ENCODE assay signal across 17 cellular contexts in the genomic region with DNA sequence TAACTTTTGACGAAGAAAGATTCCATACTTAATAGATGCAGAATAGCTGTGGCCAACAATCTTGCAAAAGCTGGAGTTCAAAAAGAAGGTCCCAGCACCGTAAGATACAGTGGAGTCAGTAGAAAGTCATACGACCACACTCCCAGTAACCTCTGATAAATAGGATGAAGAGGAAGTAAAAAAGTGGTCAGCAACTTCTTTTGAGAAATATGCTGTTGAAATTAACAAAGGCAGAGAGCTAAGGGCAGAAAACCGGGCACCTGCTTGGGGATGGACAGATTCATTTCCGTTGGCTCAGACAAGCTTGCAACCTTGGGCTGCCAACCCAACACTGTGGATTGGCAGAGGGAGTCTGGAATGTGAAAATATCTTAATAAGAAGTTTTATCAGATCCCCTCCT. TPM values are rescaled to one million over a fixed set of nuclear protein-coding genes. Genes with fewer than 3 reads are reported as not detected.
DNase-seq lines count a peak whose midpoint lies in the region; ATAC-seq, FAIRE-seq and TF ChIP-seq lines count a peak whose summit lies in the region.
"Had no signal": no experiment of that assay in that cellular context is flagged by ENCODE, and none has a peak within 500 bp of the region (broad histone marks: within the 10 kb centered on the region; RNA-seq: fewer than 3 reads in every experiment).

No MANE protein-coding gene starts in this region.

- ATAC-seq in K562 (no peak; the same call in 2 of the 3 replicates), GM21717 (IDR thresholded peaks at IDR 0.05; ENCODE audit: unreplicated experiment) (no peak)

- WGBS in K562 (ENCODE audit: insufficient coverage, low coverage, missing lambda C conversion rate): 23% methylated on average over 5 of the region's 5 CpGs

- CTCF ChIA-PET in CD8-positive, alpha-beta memory T cell (lab: Charles Lee): no interaction called here
- CTCF ChIA-PET in K562 (lab: Yijun Ruan, JAX; ENCODE audit: low intra/inter-chr PET ratio): no interaction called here

- no TSS peak for BruUV-seq in K562 (replicated peaks; lab: Mats Ljungman, UMichigan)

- no peaks in the 10 kb centered on the region for H3K9me3 Mint-ChIP-seq in CD8-positive, alpha-beta memory T cell

- H3K27me3 ChIP-seq in CD8-positive, alpha-beta memory T cell (ENCODE audit: insufficient read depth, low read length, poor library complexity, severe bottlenecking): no peaks in the 10 kb centered on the region
- H3K27me3 ChIP-seq in K562 (ENCODE audit: control insufficient read depth in 2 of 2, insufficient read depth in 2 of 2, low read length in 2 of 2): no peaks in the 10 kb centered on the region
- H3K27me3 ChIP-seq: Peyer's patch, right lobe of liver had no signal

- H3K9ac ChIP-seq in K562 (ENCODE audit: insufficient read depth in 1 of 2, low read depth in 2 of 2, low read length in 2 of 2): no peak overlapping the region

- peak overlapping the region; percentile 15 for H3K4me3 ChIP-seq in CD8-positive, alpha-beta memory T cell (ENCODE audit: low read length)
- H3K4me3 ChIP-seq in K562: no peak overlapping the region
- H3K4me3 ChIP-seq: Peyer's patch, right lobe of liver had no signal

- no peak for TF ChIP-seq POLR2A in K562 (conservative IDR thresholded peaks at IDR 0.05)

- intact Hi-C loops in K562 (cut with micrococcal nuclease): no loop called here

- TF ChIP-seq CTCF in K562 (IDR thresholded peaks at IDR 0.05 in 2 of 3, conservative IDR thresholded peaks at IDR 0.05 in 1 of 3; ENCODE audit: insufficient read depth in 2 of 3, low read depth in 1 of 3, low read length in 3 of 3): no peak
- no peak for TF ChIP-seq CTCF in GM13976 (IDR thresholded peaks at IDR 0.05; ENCODE audit: borderline replicate concordance, control extremely low read depth, extremely low read depth, insufficient read depth, missing control alignments)

- DNase-seq in AML-193 (lab: John Stamatoyannopoulos, UW) (peak; percentile 83 to 92), OCI-M1 (lab: John Stamatoyannopoulos, UW) (peak; percentile 63), K562 (ENCODE audit: extremely low read depth in 1 of 4, low spot score in 3 of 4) (no peak), ecto neural progenitor cell (ENCODE audit: low spot score) (no peak), GM13976 (ENCODE audit: low spot score) (no peak)
- no peak for DNase-seq in CD8-positive, alpha-beta memory T cell
- DNase-seq in activated CD8-positive, alpha-beta memory T cell treated with anti-CD3 and anti-CD28 coated beads, Interleukin-2, amount 50 U/mL, for 48 hours: no peak
- DNase-seq: effector memory CD4-positive, alpha-beta T cell; GDM1; NCI-H1048; NCI-H2081; Peyer's patch; right lobe of liver; stimulated activated CD4-positive, alpha-beta T cell treated with anti-CD3 and anti-CD28 coated beads, Interleukin-2, amount 100 ng/mL, for 24 hours; WERI-Rb-1 had no signal

- H4K20me1 ChIP-seq in K562 (replicated peaks; ENCODE audit: control insufficient read depth, insufficient read depth, low read length): no peaks in the 10 kb centered on the region

- peaks cover 56% of the 10 kb centered on the region for H3K4me1 ChIP-seq in CD8-positive, alpha-beta memory T cell (ENCODE audit: insufficient read depth, low read length)
- H3K4me1 ChIP-seq in K562 (replicated peaks in 1 of 2; ENCODE audit: control insufficient read depth in 2 of 2, insufficient read depth in 2 of 2, low read length in 2 of 2): peaks cover 8 to 38% of the 10 kb centered on the region in 2 experiments; a peak in 4 of 5 replicates
- H3K4me1 ChIP-seq: Peyer's patch had no signal

- H3K27me3 Mint-ChIP-seq in CD8-positive, alpha-beta memory T cell: no peaks in the 10 kb centered on the region

- no peak for FAIRE-seq in K562 (lab: Jason Lieb, UNC)
- FAIRE-seq: GM12892 had no signal

- no peak for TF ChIP-seq EP300 in K562 (IDR thresholded peaks at IDR 0.05; ENCODE audit: low read length)

- POLR2A ChIA-PET in CD8-positive, alpha-beta memory T cell (lab: Charles Lee): no interaction called here
- POLR2A ChIA-PET in K562 (lab: Yijun Ruan, JAX): interaction anchor here (1.5 to 3.4 kb wide), 5 partner anchors 9 to 45 kb away, joined by 4 to 24 read pairs (median 8); a partner anchor contains a TSS

- H3K79me2 ChIP-seq in K562 (ENCODE audit: control insufficient read depth, insufficient read depth, low read length): peaks cover 2% of the 10 kb centered on the region; the same call in 1 of the 3 replicates

- H2AFZ ChIP-seq in K562 (ENCODE audit: low read depth, low read length): peak overlapping the region; percentile 27; the same call in 1 of the 2 replicates

- in situ Hi-C loops in K562 (cut with MboI): no loop called here
- in situ Hi-C loops in GM13976 (cut with MboI; ENCODE audit: low sequenced_read_pairs, unreplicated experiment): no loop called here

- no peak overlapping the region for H3K4me3 Mint-ChIP-seq in CD8-positive, alpha-beta memory T cell

- H3K4me2 ChIP-seq in K562 (ENCODE audit: insufficient read depth, low read length): peak overlapping the region; percentile 17; the same call in 1 of the 2 replicates

- peak overlapping the region in 2 of 8 donors; percentile 35 to 60 for H3K27ac Mint-ChIP-seq in CD8-positive, alpha-beta memory T cell

- TF ChIP-seq RAD21 in K562 (CRISPR knock-in tag; conservative IDR thresholded peaks at IDR 0.05 in 1 of 2, IDR thresholded peaks at IDR 0.05 in 1 of 2): no peak

- no peak overlapping the region for H3K27ac ChIP-seq in CD8-positive, alpha-beta memory T cell (ENCODE audit: low read depth, low read length)
- no peak overlapping the region for H3K27ac ChIP-seq in K562 (ENCODE audit: extremely low read depth, low read depth, low read length)
- H3K27ac ChIP-seq: Peyer's patch, right lobe of liver, WERI-Rb-1 had no signal

- H3K36me3 Mint-ChIP-seq in CD8-positive, alpha-beta memory T cell: peaks cover 4 to 10% (median 9%) of the 10 kb centered on the region in 3 donors

- peaks cover 27 to 58% (median 54%) of the 10 kb centered on the region in 3 donors for H3K4me1 Mint-ChIP-seq in CD8-positive, alpha-beta memory T cell

- H3K9me3 ChIP-seq in CD8-positive, alpha-beta memory T cell (ENCODE audit: low read length): no peaks in the 10 kb centered on the region
- no peaks in the 10 kb centered on the region for H3K9me3 ChIP-seq in K562 (replicated peaks; ENCODE audit: control insufficient read depth, insufficient read depth, low read depth, low read length)
- H3K9me3 ChIP-seq: Peyer's patch, right lobe of liver had no signal

- H3K9me1 ChIP-seq in K562 (ENCODE audit: control insufficient read depth, insufficient read depth, low read length): no peaks in the 10 kb centered on the region

- H3K36me3 ChIP-seq in CD8-positive, alpha-beta memory T cell (ENCODE audit: insufficient read depth, low read length): no peaks in the 10 kb centered on the region
- no peaks in the 10 kb centered on the region for H3K36me3 ChIP-seq in K562 (ENCODE audit: control insufficient read depth, insufficient read depth, low read length)
- H3K36me3 ChIP-seq: Peyer's patch, right lobe of liver, WERI-Rb-1 had no signal

TF ChIP-seq in K562, 482 proteins besides CTCF, POLR2A, EP300 and RAD21:
- TF ChIP-seq ZNF311 (CRISPR knock-in tag; IDR thresholded peaks at IDR 0.05) (no peak), RCOR1 (IDR thresholded peaks at IDR 0.05; ENCODE audit: borderline replicate concordance in 1 of 2, low read depth in 2 of 2, low read length in 2 of 2) (0 out of 4 replicates have a peak, but pooled peaks of 1 of the 2 experiments have one; percentile 4), CCAR2 (IDR thresholded peaks at IDR 0.05; ENCODE audit: low read depth, low read length) (no peak)
- TF ChIP-seq, protein P1, sequence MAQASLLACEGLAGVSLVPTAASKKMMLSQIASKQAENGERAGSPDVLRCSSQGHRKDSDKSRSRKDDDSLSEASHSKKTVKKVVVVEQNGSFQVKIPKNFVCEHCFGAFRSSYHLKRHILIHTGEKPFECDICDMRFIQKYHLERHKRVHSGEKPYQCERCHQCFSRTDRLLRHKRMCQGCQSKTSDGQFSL (CRISPR knock-in tag; IDR thresholded peaks at IDR 0.05): no peak
- TF ChIP-seq, protein P1 (tag; IDR thresholded peaks at IDR 0.05): no peak

RNA-seq across cellular contexts. Expression of a gene that starts 40.0 kb away (rescaled TPM):
- 100 to 1,000 TPM in 1 of 2 experiments, 10 to 100 TPM in 1; 98.3 to 103 TPM for total RNA-seq in CD8-positive, alpha-beta memory T cell
- polyA plus RNA-seq in CD8-positive, alpha-beta memory T cell: 748 TPM
- 25.9 and 32.5 TPM in 2 replicates for total RNA-seq in K562 (2011; cell fraction: chromatin; rRNA removed; ENCODE audit: low replicate concordance)
- 9.2 and 10.9 TPM in 2 replicates for total RNA-seq in K562 (2011; cell fraction: nucleolus; rRNA removed)
- 21.7 and 32.1 TPM in 2 replicates for total RNA-seq in K562 (2011; cell fraction: nucleoplasm; rRNA removed)
- total RNA-seq in K562 (2014; rRNA removed) (4.3 and 4.5 TPM in 2 replicates), K562 (2014; rRNA removed; fragmentation: Illumina TruSeq; extraction: Trizol) (8.0 and 9.9 TPM in 2 replicates), K562 (2015; rRNA removed; fragmentation: Illumina TruSeq; extraction: Trizol) (4.9 and 6.4 TPM in 2 replicates), K562 (2021) (28.6 and 29.5 TPM in 2 replicates)
- polyA plus RNA-seq in K562 (2011; rRNA removed) (9.0 and 27.0 TPM in 2 replicates), K562 (2014; fragmentation: Illumina TruSeq; extraction: Trizol) (7.5 and 12.8 TPM in 2 replicates), K562 (2014; fragmentation: Nextera tagmentation; extraction: Ambion mirVana) (1 to 10 TPM; 3.7 to 4.3 TPM), K562 (2014; rRNA removed) (7.1 and 7.4 TPM in 2 replicates)
- polyA plus RNA-seq in K562 (2011; cell fraction: cytosol; rRNA removed): 7.9 and 16.8 TPM in 2 replicates
- 10.7 and 29.8 TPM in 2 replicates for polyA plus RNA-seq in K562 (2011; cell fraction: nucleus; rRNA removed)
- 15.3 and 42.8 TPM in 2 replicates for polyA plus RNA-seq in K562 (2012)
- polyA minus RNA-seq in K562 (2011; rRNA and poly(A)+ RNA removed): 17.2 and 33.9 TPM in 2 replicates
- polyA minus RNA-seq in K562 (2011; cell fraction: cytosol; rRNA and poly(A)+ RNA removed): 13.6 and 28.9 TPM in 2 replicates
- polyA minus RNA-seq in K562 (2011; cell fraction: nucleus; rRNA and poly(A)+ RNA removed): 11.0 and 40.8 TPM in 2 replicates

Comparison
In these comparisons a context has a peak if more than half of its experiments do, and no peak if none do; other contexts are left out.
1. DNase-seq: peak in AML-193 (2 of 2) and OCI-M1 (single experiment); none in CD8-positive, alpha-beta memory T cell (0 of 5), K562 (0 of 4), ecto neural progenitor cell (single experiment), activated CD8-positive, alpha-beta memory T cell treated with anti-CD3 and anti-CD28 coated beads, Interleukin-2, amount 50 U/mL, for 48 hours (single experiment) and GM13976 (single experiment).